8 cellular contexts compared by ENCODE assay signal in genomic region chr10:22682237-22683192, GRCh38. TPM values are rescaled to one million over a fixed set of nuclear protein-coding genes. Genes with fewer than 3 reads are reported as not detected.
DNase-seq lines count a peak whose midpoint lies in the region; ATAC-seq lines count a peak whose summit lies in the region.

No MANE protein-coding gene starts in this region.

- H3K9me3 Mint-ChIP-seq in central memory CD8-positive, alpha-beta T cell: no peaks in the 10 kb centered on the region

- in situ Hi-C loops in Caki2 (cut with HindIII; ENCODE audit: low pct_unique_long_range_greater_than_20kb, low sequenced_read_pairs): no loop called here

- H3K4me1 Mint-ChIP-seq in T-helper 17 cell: peaks cover 68% of the 10 kb centered on the region
- H3K4me1 Mint-ChIP-seq in central memory CD8-positive, alpha-beta T cell: peaks cover 88% of the 10 kb centered on the region

- H3K9me3 ChIP-seq in T-helper 17 cell (ENCODE audit: control insufficient read depth, low read length, poor library complexity, severe bottlenecking): no peaks in the 10 kb centered on the region

- ATAC-seq in HG02678 (IDR thresholded peaks at IDR 0.05; ENCODE audit: unreplicated experiment) (peak; percentile 25), T-helper 17 cell (peak; percentile 77)
- peak; percentile 73 for ATAC-seq in central memory CD8-positive, alpha-beta T cell (replicated peaks; ENCODE audit: extremely low read depth, poor library complexity, severe bottlenecking)

- DNase-seq in Caki2 (ENCODE audit: low read depth) (peak; percentile 74), T-helper 17 cell (peak in 2 of 3 donors; percentile 17 to 38), renal cortical epithelial cell (ENCODE audit: low read depth) (peak; percentile 88), NCI-H526 treated with DMSO at 0.1 percent for 48 hours (lab: John Stamatoyannopoulos, UW) (no peak), mesenteric fat pad (ENCODE audit: low spot score) (no peak), SHP77 (lab: John Stamatoyannopoulos, UW) (no peak)
- peak; percentile 35 to 69 for DNase-seq in central memory CD8-positive, alpha-beta T cell (ENCODE audit: low spot score in 2 of 2)

- H3K36me3 Mint-ChIP-seq in T-helper 17 cell (ENCODE audit: low read depth): no peaks in the 10 kb centered on the region
- peaks cover 26% of the 10 kb centered on the region for H3K36me3 Mint-ChIP-seq in central memory CD8-positive, alpha-beta T cell (ENCODE audit: insufficient read depth)

- H3K27ac Mint-ChIP-seq in T-helper 17 cell: peak overlapping the region; percentile 95
- H3K27ac Mint-ChIP-seq in central memory CD8-positive, alpha-beta T cell (ENCODE audit: low read depth): peak overlapping the region; percentile 94

- H3K27me3 Mint-ChIP-seq in T-helper 17 cell: no peaks in the 10 kb centered on the region
- H3K27me3 Mint-ChIP-seq in central memory CD8-positive, alpha-beta T cell: no peaks in the 10 kb centered on the region

- peak overlapping the region; percentile 89 for H3K4me3 Mint-ChIP-seq in T-helper 17 cell
- H3K4me3 Mint-ChIP-seq in central memory CD8-positive, alpha-beta T cell: peak overlapping the region; percentile 75

RNA-seq across cellular contexts. Expression of gene PIP4K2A, which starts 31.9 kb away (rescaled TPM):
- 39.8 and 53.6 TPM in 2 replicates for total RNA-seq in Caki2 (2014; rRNA removed; shearing (Covaris generic); ENCODE audit: low replicate concordance)
- total RNA-seq in T-helper 17 cell: 100 to 1,000 TPM; 167 to 205 TPM
- 24.1 and 42.5 TPM in 2 replicates for total RNA-seq in renal cortical epithelial cell
- total RNA-seq in mesenteric fat pad: 49.6 TPM

Comparison
In these comparisons a context has a peak if more than half of its experiments do, and no peak if none do; other contexts are left out.
1. DNase-seq: peak in Caki2 (single experiment), T-helper 17 cell (2 of 3), central memory CD8-positive, alpha-beta T cell (2 of 2) and renal cortical epithelial cell (single experiment); none in NCI-H526 treated with DMSO at 0.1 percent for 48 hours (single experiment), mesenteric fat pad (single experiment) and SHP77 (0 of 2).
2. ATAC-seq: peak in every context shown above with its lines; median percentile 77 in T-helper 17 cell; 73 in central memory CD8-positive, alpha-beta T cell; 25 in HG02678.